Comparison of ENCODE assay signal across 10 cellular contexts in the genomic region with DNA sequence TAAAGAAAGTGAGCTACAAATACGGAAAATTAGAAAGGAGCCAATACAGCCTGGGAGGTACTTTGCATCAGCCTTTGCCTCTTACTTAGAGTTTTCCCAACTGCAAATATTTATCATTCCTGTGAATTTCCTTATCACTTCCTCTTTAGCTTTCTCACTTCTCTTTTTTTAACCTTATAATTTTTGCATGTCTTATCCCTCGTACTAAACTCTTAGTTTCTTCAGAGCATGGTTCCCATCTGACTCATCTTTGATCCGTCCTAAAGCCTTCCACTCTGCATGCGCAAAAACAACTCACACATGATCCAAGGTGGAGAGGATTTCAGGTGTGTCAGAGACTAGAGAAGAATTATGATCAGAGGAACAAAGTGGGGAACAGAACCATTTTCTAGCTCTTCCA. TPM values are rescaled to one million over a fixed set of nuclear protein-coding genes. Genes with fewer than 3 reads are reported as not detected.
DNase-seq lines count a peak whose midpoint lies in the region; ATAC-seq and TF ChIP-seq lines count a peak whose summit lies in the region.
"Had no signal": no experiment of that assay in that cellular context is flagged by ENCODE, and none has a peak within 500 bp of the region (broad histone marks: within the 10 kb centered on the region; RNA-seq: fewer than 3 reads in every experiment).

No MANE protein-coding gene starts in this region.

- H2AFZ ChIP-seq in OCI-LY3 (ENCODE audit: low read depth, low read length), result no peak overlapping the region

- peak overlapping the region; percentile 71 for H3K4me2 ChIP-seq in OCI-LY3 (ENCODE audit: low read length)

- peak overlapping the region; percentile 21 for H3K27ac Mint-ChIP-seq in mesothelial cell of epicardium

- no peaks in the 10 kb centered on the region for H3K9me3 Mint-ChIP-seq in mesothelial cell of epicardium

- H3K4me3 Mint-ChIP-seq in mesothelial cell of epicardium, result no peak overlapping the region

- H3K4me1 ChIP-seq in OCI-LY3 (ENCODE audit: low read length), result peaks cover 42% of the 10 kb centered on the region

- H3K36me3 ChIP-seq in OCI-LY3 (replicated peaks; ENCODE audit: low read depth, low read length), result peaks cover 37% of the 10 kb centered on the region

- H3K4me1 Mint-ChIP-seq in mesothelial cell of epicardium, result peaks cover 10% of the 10 kb centered on the region

- H4K20me1 ChIP-seq in OCI-LY3 (ENCODE audit: insufficient read depth, low read length), result no peaks in the 10 kb centered on the region

- H3K9ac ChIP-seq in OCI-LY3 (ENCODE audit: low read length), result no peak overlapping the region

- H3K27me3 Mint-ChIP-seq in mesothelial cell of epicardium (ENCODE audit: low read depth), result no peaks in the 10 kb centered on the region

- DNase-seq in mesothelial cell of epicardium (ENCODE audit: low spot score in 2 of 2, unreplicated experiment in 2 of 2) (no peak), HT-29 (ENCODE audit: low spot score) (no peak), amniotic stem cell (lab: John Stamatoyannopoulos, UW) (no peak), NCI-H510A (lab: John Stamatoyannopoulos, UW) (no peak), NCI-H2171 (lab: John Stamatoyannopoulos, UW) (no peak)
- DNase-seq: aorta, mucosa of descending colon had no signal

- H3K27ac ChIP-seq in OCI-LY3 (ENCODE audit: low read length), result peak overlapping the region; percentile 53

- TF ChIP-seq CTCF in OCI-LY3 (IDR thresholded peaks at IDR 0.05; ENCODE audit: low read depth, low read length) (no peak), mesothelial cell of epicardium (IDR thresholded peaks at IDR 0.05; ENCODE audit: unreplicated experiment) (no peak)

- no peaks in the 10 kb centered on the region for H3K9me3 ChIP-seq in OCI-LY3 (ENCODE audit: insufficient read depth, low read length)
- H3K9me3 ChIP-seq: mucosa of descending colon had no signal

- no peaks in the 10 kb centered on the region for H3K27me3 ChIP-seq in OCI-LY3 (ENCODE audit: low read depth, low read length)

- H3K79me2 ChIP-seq in OCI-LY3 (ENCODE audit: low read length), result peaks cover 23% of the 10 kb centered on the region

- peak; percentile 42 for ATAC-seq in GM18517 (IDR thresholded peaks at IDR 0.05; ENCODE audit: unreplicated experiment)
- peak; percentile 26 for ATAC-seq in HG02798 (IDR thresholded peaks at IDR 0.05; ENCODE audit: poor library complexity, unreplicated experiment)
- ATAC-seq: mucosa of descending colon had no signal

- H3K36me3 Mint-ChIP-seq in mesothelial cell of epicardium, result peaks cover 7% of the 10 kb centered on the region

- peak overlapping the region; percentile 89 for H3K4me3 ChIP-seq in OCI-LY3 (ENCODE audit: low read length)
- H3K4me3 ChIP-seq: mucosa of descending colon had no signal

RNA-seq across cellular contexts. Expression of a gene that starts 9.6 kb away (rescaled TPM):
- total RNA-seq in mesothelial cell of epicardium, result 6.2 to 6.6 TPM (median 6.6 TPM) in 3 replicates
- 0.74 and 1.5 TPM in 2 replicates for total RNA-seq in HT-29 (2014; rRNA removed; shearing (Covaris generic))

RNA-seq across cellular contexts. Expression of a gene that starts 57.3 kb away (rescaled TPM):
- total RNA-seq in mesothelial cell of epicardium, result 124 to 133 TPM (median 126 TPM) in 3 replicates
- 36.5 and 40.6 TPM in 2 replicates for total RNA-seq in HT-29 (2014; rRNA removed; shearing (Covaris generic))

RNA-seq across cellular contexts. Expression of a gene that starts 59.9 kb away (rescaled TPM):
- 2.5 to 3.3 TPM (median 3.2 TPM) in 3 replicates for total RNA-seq in mesothelial cell of epicardium
- not detected in 2 replicates for total RNA-seq in HT-29 (2014; rRNA removed; shearing (Covaris generic))
- total RNA-seq: aorta had no signal
